ENCODE assay signal across 16 cellular contexts in the genomic region with DNA sequence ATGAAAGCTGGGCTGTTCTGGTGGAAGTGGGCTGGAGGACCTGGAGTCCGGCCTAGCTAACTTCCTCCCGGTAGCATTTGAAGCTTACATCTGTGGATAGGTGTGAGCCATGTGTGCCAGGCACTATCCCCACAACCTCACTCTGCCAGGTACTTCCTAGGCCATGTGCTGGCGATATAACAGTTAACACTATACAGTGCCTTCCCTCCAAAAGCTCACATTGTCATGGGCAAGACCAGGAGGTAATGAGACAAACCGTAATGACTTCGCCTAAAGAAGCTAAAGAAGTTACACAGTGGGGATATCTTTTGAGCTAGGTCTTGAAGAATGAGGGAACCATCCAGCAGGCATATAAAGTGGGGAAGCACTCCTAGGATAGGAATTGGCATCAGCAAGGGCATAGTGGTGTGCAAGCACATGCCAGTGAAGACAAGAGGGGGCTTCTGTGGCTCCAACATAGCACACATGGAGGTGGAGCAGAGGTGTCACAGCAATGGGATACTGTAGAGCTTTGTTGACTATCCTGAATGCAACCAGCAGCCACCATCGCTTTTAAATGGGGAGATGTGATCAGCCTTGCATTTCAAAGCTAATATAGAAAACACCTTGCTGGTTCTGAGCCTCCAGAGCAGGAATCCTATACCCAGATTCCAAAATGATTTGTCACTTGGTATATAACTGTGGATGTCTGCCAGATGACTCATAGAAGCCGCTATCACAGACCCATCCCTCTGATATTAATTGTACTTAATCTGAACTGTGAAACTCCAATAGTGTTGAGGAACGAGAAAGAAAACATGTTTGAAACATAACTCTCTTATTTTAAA.
DNase-seq lines count a peak whose midpoint lies in the region; ATAC-seq, FAIRE-seq and TF ChIP-seq lines count a peak whose summit lies in the region.
"Had no signal": no experiment of that assay in that cellular context is flagged by ENCODE, and none has a peak within 500 bp of the region (broad histone marks: within the 10 kb centered on the region; RNA-seq: fewer than 3 reads in every experiment).

No MANE protein-coding gene starts in this region.

- intact Hi-C loops in MCF 10A (cut with micrococcal nuclease) (no loop called here), breast epithelium (cut with DNase I; ENCODE audit: low total_unique reads) (no loop called here), K562 (cut with micrococcal nuclease) (no loop called here)

- H3K4me3 ChIP-seq in breast epithelium (no peak overlapping the region), K562 (no peak overlapping the region)
- H3K4me3 ChIP-seq: psoas muscle had no signal

- POLR2A ChIA-PET in MCF 10A (lab: Yijun Ruan, JAX) = interaction anchor here (0.5 to 1.3 kb wide), 3 partner anchors 9 to 935 kb away, joined by 3 to 4 read pairs (median 3); no protein-coding TSS in a partner anchor
- POLR2A ChIA-PET in K562 (lab: Yijun Ruan, JAX) = no interaction called here

- DNase-seq in MCF 10A (ENCODE audit: unreplicated experiment) (peak; percentile 71), breast epithelium (ENCODE audit: low spot score in 2 of 2) (no peak), K562 (ENCODE audit: extremely low read depth in 1 of 4, low spot score in 3 of 4) (no peak), kidney tubule cell (ENCODE audit: low spot score) (peak; percentile 93), putamen (ENCODE audit: low spot score) (no peak), GM13976 (ENCODE audit: low spot score) (no peak)
- no peak for DNase-seq in activated naive CD4-positive, alpha-beta T cell treated with anti-CD3 and anti-CD28 coated beads, Interleukin-2, amount 50 U/mL, for 16 hours
- DNase-seq: 8988T; activated gamma-delta T cell treated with Interleukin-2 at 50 U/mL for 16 hours; effector memory CD4-positive, alpha-beta T cell; GF-D8; left cardiac atrium; NCI-H187; psoas muscle had no signal

- H3K36me3 ChIP-seq in breast epithelium (no peaks in the 10 kb centered on the region), K562 (ENCODE audit: control insufficient read depth, insufficient read depth, low read length) (no peaks in the 10 kb centered on the region)

- TF ChIP-seq CTCF in MCF 10A (IDR thresholded peaks at IDR 0.05; ENCODE audit: unreplicated experiment) (no peak), breast epithelium (IDR thresholded peaks at IDR 0.05) (no peak), K562 (IDR thresholded peaks at IDR 0.05 in 2 of 3, conservative IDR thresholded peaks at IDR 0.05 in 1 of 3; ENCODE audit: insufficient read depth in 2 of 3, low read depth in 1 of 3, low read length in 3 of 3) (no peak), GM13976 (IDR thresholded peaks at IDR 0.05; ENCODE audit: borderline replicate concordance, control extremely low read depth, extremely low read depth, insufficient read depth, missing control alignments) (no peak)

- TF ChIP-seq POLR2A in breast epithelium (IDR thresholded peaks at IDR 0.05) = no peak
- TF ChIP-seq POLR2A in K562 (conservative IDR thresholded peaks at IDR 0.05) = no peak

- H3K9ac ChIP-seq in K562 (ENCODE audit: insufficient read depth in 1 of 2, low read depth in 2 of 2, low read length in 2 of 2) = no peak overlapping the region

- H3K27me3 ChIP-seq in breast epithelium (no peaks in the 10 kb centered on the region), K562 (ENCODE audit: control insufficient read depth in 2 of 2, insufficient read depth in 2 of 2, low read length in 2 of 2) (no peaks in the 10 kb centered on the region)

- WGBS in K562 (ENCODE audit: insufficient coverage, low coverage, missing lambda C conversion rate) = 7% methylated on average over 8 of the region's 8 CpGs

- no peak overlapping the region for H3K27ac Mint-ChIP-seq in MCF 10A (ENCODE audit: low read depth, unreplicated experiment)

- no peaks in the 10 kb centered on the region for H3K27me3 Mint-ChIP-seq in MCF 10A (ENCODE audit: insufficient read depth, unreplicated experiment)

- H3K9me3 ChIP-seq in breast epithelium = no peaks in the 10 kb centered on the region
- H3K9me3 ChIP-seq in K562 (replicated peaks; ENCODE audit: control insufficient read depth, insufficient read depth, low read depth, low read length) = no peaks in the 10 kb centered on the region
- H3K9me3 ChIP-seq: psoas muscle had no signal

- H3K9me1 ChIP-seq in K562 (ENCODE audit: control insufficient read depth, insufficient read depth, low read length) = no peaks in the 10 kb centered on the region

- no peaks in the 10 kb centered on the region for H3K36me3 Mint-ChIP-seq in MCF 10A (ENCODE audit: insufficient read depth, unreplicated experiment)

- H3K4me1 Mint-ChIP-seq in MCF 10A (ENCODE audit: insufficient read depth, unreplicated experiment) = peaks cover 23% of the 10 kb centered on the region

- H3K4me1 ChIP-seq in breast epithelium (no peaks in the 10 kb centered on the region), K562 (replicated peaks in 1 of 2; ENCODE audit: control insufficient read depth in 2 of 2, insufficient read depth in 2 of 2, low read length in 2 of 2) (no peaks in the 10 kb centered on the region)
- H3K4me1 ChIP-seq: psoas muscle had no signal

- ATAC-seq in K562 (no peak), HG02884 (IDR thresholded peaks at IDR 0.05; ENCODE audit: unreplicated experiment) (no peak)
- ATAC-seq: activated CD4-positive, CD25-positive, alpha-beta regulatory T cell treated with anti-CD3 and anti-CD28 coated beads, Interleukin-2, amount 50 U/mL, for 24 hours; psoas muscle had no signal

- H3K27ac ChIP-seq in breast epithelium = no peak overlapping the region
- H3K27ac ChIP-seq in K562 (ENCODE audit: extremely low read depth, low read depth, low read length) = no peak overlapping the region
- H3K27ac ChIP-seq: psoas muscle had no signal

- H3K79me2 ChIP-seq in K562 (ENCODE audit: control insufficient read depth, insufficient read depth, low read length) = no peaks in the 10 kb centered on the region

- no peak for TF ChIP-seq RAD21 in K562 (CRISPR knock-in tag; conservative IDR thresholded peaks at IDR 0.05 in 1 of 2, IDR thresholded peaks at IDR 0.05 in 1 of 2)

- no peaks in the 10 kb centered on the region for H3K9me3 Mint-ChIP-seq in MCF 10A (ENCODE audit: unreplicated experiment)

- no peak overlapping the region for H3K4me2 ChIP-seq in K562 (ENCODE audit: insufficient read depth, low read length)

- no TSS peak for BruUV-seq in MCF 10A (replicated peaks; lab: Mats Ljungman, UMichigan)
- BruUV-seq in K562 (replicated peaks; lab: Mats Ljungman, UMichigan) = no TSS peak

- H4K20me1 ChIP-seq in K562 (replicated peaks; ENCODE audit: control insufficient read depth, insufficient read depth, low read length) = no peaks in the 10 kb centered on the region

- CTCF ChIA-PET in MCF 10A (lab: Yijun Ruan, JAX) = interaction anchor here (0.6 to 1.7 kb wide), 3 partner anchors 159 to 1190 kb away, joined by 3 to 9 read pairs (median 3); no protein-coding TSS in a partner anchor
- CTCF ChIA-PET in K562 (lab: Yijun Ruan, JAX; ENCODE audit: low intra/inter-chr PET ratio) = no interaction called here

- no peak overlapping the region for H3K4me3 Mint-ChIP-seq in MCF 10A (ENCODE audit: unreplicated experiment)

- in situ Hi-C loops in K562 (cut with MboI) = no loop called here
- in situ Hi-C loops in GM13976 (cut with MboI; ENCODE audit: low sequenced_read_pairs, unreplicated experiment) = no loop called here

- FAIRE-seq in K562 (lab: Jason Lieb, UNC) = no peak

- no peak overlapping the region for H2AFZ ChIP-seq in K562 (ENCODE audit: low read depth, low read length)

- TF ChIP-seq EP300 in K562 (IDR thresholded peaks at IDR 0.05; ENCODE audit: low read length) = no peak

TF ChIP-seq in K562, 482 proteins besides CTCF, POLR2A, EP300 and RAD21:
- TF ChIP-seq NRF1 (conservative IDR thresholded peaks at IDR 0.05 in 1 of 2, IDR thresholded peaks at IDR 0.05 in 1 of 2) = no peak
- TF ChIP-seq FOSL1 (tag; conservative IDR thresholded peaks at IDR 0.05) = peak; percentile 84

Comparison
In these comparisons a context has a peak if more than half of its experiments do, and no peak if none do; other contexts are left out.
1. DNase-seq: peak in MCF 10A (single experiment) and kidney tubule cell (single experiment); none in breast epithelium (0 of 2), K562 (0 of 4), putamen (single experiment), activated naive CD4-positive, alpha-beta T cell treated with anti-CD3 and anti-CD28 coated beads, Interleukin-2, amount 50 U/mL, for 16 hours (single experiment) and GM13976 (single experiment).